ENCODE assay signal across 24 cellular contexts in the genomic region with DNA sequence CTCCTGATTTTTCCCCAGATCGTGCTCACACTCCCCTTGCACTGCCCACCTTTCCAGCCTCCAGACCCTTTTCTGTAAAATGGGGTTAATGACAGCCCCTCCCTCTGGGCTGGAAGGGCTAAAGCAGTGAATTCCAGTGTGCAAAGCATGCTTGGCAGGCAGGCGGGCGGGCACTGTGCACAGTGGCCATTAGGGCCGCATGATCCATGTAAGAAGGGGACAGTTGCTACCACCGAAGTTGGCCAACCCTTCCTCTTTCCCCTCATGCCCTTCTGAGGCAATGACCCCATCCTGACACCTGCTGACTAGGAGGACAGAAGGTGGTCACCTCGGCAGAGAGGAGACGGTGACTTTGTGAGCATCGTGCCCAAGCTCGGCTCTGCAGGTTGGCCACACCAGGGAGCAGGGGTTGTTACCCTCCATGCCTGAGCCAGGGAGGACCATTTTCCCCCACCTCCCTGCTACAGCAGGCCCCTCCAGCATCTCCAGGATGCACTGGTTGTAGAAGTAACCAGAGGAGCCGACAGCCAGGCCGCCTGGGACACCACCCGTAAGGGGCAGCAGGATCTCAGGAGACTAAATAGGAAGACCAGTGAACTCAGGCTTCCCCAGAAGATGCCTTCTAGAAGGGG.
"Had no signal": no experiment of that assay in that cellular context is flagged by ENCODE, and none has a peak within 500 bp of the region (broad histone marks: within the 10 kb centered on the region; RNA-seq: fewer than 3 reads in every experiment).

No MANE protein-coding gene starts in this region.

- H3K4me1 ChIP-seq: prostate gland had no signal

- H3K27ac Mint-ChIP-seq: naive thymus-derived CD4-positive, alpha-beta T cell; stimulated activated naive CD8-positive, alpha-beta T cell treated with anti-CD3 and anti-CD28 coated beads, Interleukin-15, amount 100 ng/mL, for 72 hours had no signal

- ATAC-seq: gastrocnemius medialis; left cardiac atrium; naive thymus-derived CD4-positive, alpha-beta T cell; pancreas; sciatic nerve; stimulated activated naive B cell treated with anti-CD40 and anti-IgM and Interleukin-4, amounts not matched to agents 10 μg/mL and 1 μg/mL and 100 μg/mL, for 72 hours; stimulated activated naive CD8-positive, alpha-beta T cell treated with anti-CD3 and anti-CD28 coated beads, Interleukin-15, amount 100 ng/mL, for 72 hours had no signal

- H3K27me3 ChIP-seq: esophagus muscularis mucosa, gastrocnemius medialis, pancreas, testis, tibial nerve had no signal

- H3K9me3 ChIP-seq: esophagus muscularis mucosa, gastrocnemius medialis, left ventricle myocardium inferior, pancreas, prostate gland, testis, tibial nerve had no signal

- H3K36me3 Mint-ChIP-seq: immature natural killer cell; naive thymus-derived CD4-positive, alpha-beta T cell; stimulated activated naive B cell treated with anti-CD40 and anti-IgM and Interleukin-4, amounts not matched to agents 10 μg/mL and 1 μg/mL and 100 μg/mL, for 72 hours had no signal

- H3K9me3 Mint-ChIP-seq: immature natural killer cell; naive thymus-derived CD4-positive, alpha-beta T cell; neural crest cell; stimulated activated naive B cell treated with anti-CD40 and anti-IgM and Interleukin-4, amounts not matched to agents 10 μg/mL and 1 μg/mL and 100 μg/mL, for 72 hours; stimulated activated naive CD8-positive, alpha-beta T cell treated with anti-CD3 and anti-CD28 coated beads, Interleukin-15, amount 100 ng/mL, for 72 hours had no signal

- H3K36me3 ChIP-seq: esophagus muscularis mucosa, gastrocnemius medialis, left ventricle myocardium inferior, pancreas, prostate gland, tibial nerve had no signal

- DNase-seq: caudate nucleus; effector memory CD4-positive, alpha-beta T cell; gastrocnemius medialis; glutamatergic neuron; immature natural killer cell; left cardiac atrium; left ventricle myocardium inferior; mesenchymal stem cell; naive thymus-derived CD4-positive, alpha-beta T cell; nucleus accumbens; pancreas; stimulated activated CD4-positive, alpha-beta T cell treated with anti-CD3 and anti-CD28 coated beads, Interleukin-2, amount 100 ng/mL, for 24 hours; stimulated activated CD4-positive, alpha-beta T cell treated with anti-CD3 and anti-CD28 coated beads, Interleukin-4, amount 100 ng/mL, for 4 hours; stimulated activated naive B cell treated with anti-CD40 and anti-IgM and Interleukin-4, amounts not matched to agents 10 μg/mL and 1 μg/mL and 100 μg/mL, for 72 hours; stimulated activated naive CD8-positive, alpha-beta T cell treated with anti-CD3 and anti-CD28 coated beads, Interleukin-15, amount 100 ng/mL, for 72 hours; testis had no signal

- H3K4me3 Mint-ChIP-seq: immature natural killer cell; naive thymus-derived CD4-positive, alpha-beta T cell; neural crest cell; stimulated activated naive B cell treated with anti-CD40 and anti-IgM and Interleukin-4, amounts not matched to agents 10 μg/mL and 1 μg/mL and 100 μg/mL, for 72 hours; stimulated activated naive CD8-positive, alpha-beta T cell treated with anti-CD3 and anti-CD28 coated beads, Interleukin-15, amount 100 ng/mL, for 72 hours had no signal

- H3K27me3 Mint-ChIP-seq: naive thymus-derived CD4-positive, alpha-beta T cell; stimulated activated naive B cell treated with anti-CD40 and anti-IgM and Interleukin-4, amounts not matched to agents 10 μg/mL and 1 μg/mL and 100 μg/mL, for 72 hours; stimulated activated naive CD8-positive, alpha-beta T cell treated with anti-CD3 and anti-CD28 coated beads, Interleukin-15, amount 100 ng/mL, for 72 hours had no signal

- H3K27ac ChIP-seq: epithelial cell of prostate, pancreas, prostate gland, skin epidermis, testis, tibial nerve had no signal

- H3K4me3 ChIP-seq: esophagus muscularis mucosa, gastrocnemius medialis, left ventricle myocardium inferior, lung, pancreas, prostate gland, skin epidermis, testis, tibial nerve had no signal
